In the genomic region with DNA sequence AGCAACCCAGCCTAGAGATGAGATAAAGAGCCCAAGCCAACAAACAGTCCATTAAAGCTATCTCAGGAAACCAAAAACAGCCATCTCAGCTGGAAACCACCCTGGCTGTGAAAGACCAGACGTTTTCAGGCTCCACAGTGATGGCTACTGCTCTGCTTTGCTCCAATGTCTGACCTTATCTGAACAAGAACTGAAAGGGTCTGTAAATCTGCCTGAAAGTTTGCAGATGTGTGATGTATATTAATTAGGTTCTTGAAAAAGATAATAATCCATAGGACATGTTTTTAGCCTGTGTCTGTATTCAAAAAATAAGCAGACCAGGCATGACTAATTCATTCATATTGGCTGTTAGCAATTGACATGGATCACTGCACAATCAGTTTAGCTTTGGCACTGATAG, we compare ENCODE assay signal across 16 cellular contexts.
"Had no signal": no experiment of that assay in that cellular context is flagged by ENCODE, and none has a peak within 500 bp of the region (broad histone marks: within the 10 kb centered on the region; RNA-seq: fewer than 3 reads in every experiment).

No MANE protein-coding gene starts in this region.

- FAIRE-seq: TTC549 had no signal

- ATAC-seq: activated CD4-positive, CD25-positive, alpha-beta regulatory T cell treated with anti-CD3 and anti-CD28 coated beads, Interleukin-2, amount 50 U/mL, for 24 hours; activated CD8-positive, alpha-beta memory T cell treated with anti-CD3 and anti-CD28 coated beads, Interleukin-2, amount 10 ng/mL, durations not matched to agents 7 days and 5 days; activated naive CD4-positive, alpha-beta T cell treated with anti-CD3 and anti-CD28 coated beads, Interleukin-2, amount 50 U/mL, for 72 hours; left cardiac atrium had no signal

- DNase-seq: activated CD4-positive, alpha-beta T cell treated with anti-CD3 and anti-CD28 coated beads, Interleukin-2, amount 50 U/mL, for 4 hours; activated CD8-positive, alpha-beta memory T cell treated with anti-CD3 and anti-CD28 coated beads, Interleukin-2, amount 10 ng/mL, durations not matched to agents 7 days and 5 days; activated effector memory CD4-positive, alpha-beta T cell treated with anti-CD3 and anti-CD28 coated beads, Interleukin-2, amount 50 U/mL, for 16 hours; activated T-cell treated with anti-CD3 and anti-CD28 coated beads, Interleukin-2, amount 50 U/mL, for 24 hours; amniotic stem cell; cerebellar nuclear complex; dermis blood vessel endothelial cell; hippocampal formation; left cardiac atrium; nephron progenitor cell; stimulated activated CD4-positive, alpha-beta T cell treated with anti-CD3 and anti-CD28 coated beads, Interleukin-15, amount 100 ng/mL, for 24 hours; stimulated activated CD4-positive, alpha-beta T cell treated with anti-CD3 and anti-CD28 coated beads, Interleukin-4, amount 100 ng/mL, for 24 hours; upper lobe of left lung had no signal
